ENCODE assay signal across 12 cellular contexts in genomic region chr2:179253226-179253625, GRCh38. TPM values are rescaled to one million over a fixed set of nuclear protein-coding genes. Genes with fewer than 3 reads are reported as not detected.
DNase-seq lines count a peak whose midpoint lies in the region; ATAC-seq and TF ChIP-seq lines count a peak whose summit lies in the region.
"Had no signal": no experiment of that assay in that cellular context is flagged by ENCODE, and none has a peak within 500 bp of the region (broad histone marks: within the 10 kb centered on the region; RNA-seq: fewer than 3 reads in every experiment).

No MANE protein-coding gene starts in this region.

- H3K36me3 Mint-ChIP-seq in CD4-positive, alpha-beta T cell (ENCODE audit: low read depth) = no peaks in the 10 kb centered on the region
- H3K36me3 Mint-ChIP-seq in T-helper 17 cell (ENCODE audit: low read depth) = peaks cover 3% of the 10 kb centered on the region
- H3K36me3 Mint-ChIP-seq in type B pancreatic cell = peaks cover 23% of the 10 kb centered on the region

- peak overlapping the region; percentile 14 for H3K4me3 Mint-ChIP-seq in CD4-positive, alpha-beta T cell
- H3K4me3 Mint-ChIP-seq in T-helper 17 cell = no peak overlapping the region
- no peak overlapping the region for H3K4me3 Mint-ChIP-seq in type B pancreatic cell
- H3K4me3 Mint-ChIP-seq: neural crest cell had no signal

- no peak overlapping the region for H3K27ac ChIP-seq in CD4-positive, alpha-beta T cell (ENCODE audit: low read depth, low read length)
- no peak overlapping the region for H3K27ac ChIP-seq in SK-N-SH (ENCODE audit: low read depth in 2 of 2, low read length in 1 of 2)

- no peak for DNase-seq in CD4-positive, alpha-beta T cell
- DNase-seq in T-helper 17 cell (no peak), type B pancreatic cell (ENCODE audit: extremely low spot score, unreplicated experiment) (no peak), NCI-H1694 treated with DMSO at 0.1 percent for 48 hours (lab: John Stamatoyannopoulos, UW) (no peak), SK-N-SH (no peak)
- no peak for DNase-seq in activated T-cell treated with anti-CD3 and anti-CD28 coated beads, Interleukin-2, amount 50 U/mL, for 48 hours
- DNase-seq: activated CD4-positive, alpha-beta T cell treated with anti-CD3 and anti-CD28 coated beads, Interleukin-2, amount 50 U/mL, for 4 hours; AML-193 had no signal

- no peaks in the 10 kb centered on the region for H3K27me3 ChIP-seq in CD4-positive, alpha-beta T cell (ENCODE audit: control insufficient read depth, insufficient read depth, low read length)
- H3K27me3 ChIP-seq in SK-N-SH (ENCODE audit: insufficient read depth) = no peaks in the 10 kb centered on the region

- no peak overlapping the region for H3K9ac ChIP-seq in SK-N-SH

- POLR2A ChIA-PET in CD4-positive, alpha-beta T cell (lab: Charles Lee) = interaction anchor here (0.7 kb wide), 1 partner anchor 32 kb away, joined by 3 read pairs; no protein-coding TSS in a partner anchor
- POLR2A ChIA-PET in SK-N-SH (lab: Yijun Ruan, JAX) = no interaction called here

- H3K79me2 ChIP-seq in SK-N-SH (ENCODE audit: insufficient read depth) = peaks cover 90% of the 10 kb centered on the region

- no peaks in the 10 kb centered on the region for H3K27me3 Mint-ChIP-seq in CD4-positive, alpha-beta T cell
- H3K27me3 Mint-ChIP-seq in T-helper 17 cell = no peaks in the 10 kb centered on the region
- no peaks in the 10 kb centered on the region for H3K27me3 Mint-ChIP-seq in type B pancreatic cell

- no peak for TF ChIP-seq CTCF in CD4-positive, alpha-beta T cell (IDR thresholded peaks at IDR 0.05)
- TF ChIP-seq CTCF in type B pancreatic cell (conservative IDR thresholded peaks at IDR 0.05) = no peak
- TF ChIP-seq CTCF in SK-N-SH (IDR thresholded peaks at IDR 0.05) = no peak

- H2AFZ ChIP-seq in SK-N-SH (ENCODE audit: low read depth) = no peak overlapping the region; the same call in 1 of the 2 replicates

- no peaks in the 10 kb centered on the region; a peak in 1 of 4 replicates for H3K4me1 ChIP-seq in SK-N-SH (ENCODE audit: control insufficient read depth in 1 of 2, insufficient read depth in 2 of 2, low read depth in 1 of 2, low read length in 1 of 2)

- CTCF ChIA-PET in CD4-positive, alpha-beta T cell (lab: Charles Lee) = no interaction called here
- CTCF ChIA-PET in SK-N-SH (lab: Yijun Ruan, JAX) = interaction anchor here (1.3 to 1.4 kb wide), 2 partner anchors 10 to 34 kb away, joined by 3 read pairs; no protein-coding TSS in a partner anchor

- WGBS in SK-N-SH (ENCODE audit: low lambda C conversion rate) = 89% methylated on average over 1 of the region's 1 CpG

- peak overlapping the region; percentile 5 for H3K27ac Mint-ChIP-seq in CD4-positive, alpha-beta T cell
- H3K27ac Mint-ChIP-seq in T-helper 17 cell = peak overlapping the region; percentile 55
- no peak overlapping the region for H3K27ac Mint-ChIP-seq in type B pancreatic cell

- H3K36me3 ChIP-seq in SK-N-SH (replicated peaks in 1 of 2; ENCODE audit: control insufficient read depth in 1 of 2, insufficient read depth in 2 of 2, low read length in 1 of 2) = peaks cover 0 to 4% of the 10 kb centered on the region in 2 experiments

- intact Hi-C loops in CD4-positive, alpha-beta T cell (cut with DNase I, micrococcal nuclease) = no loop called here

- H3K4me3 ChIP-seq in SK-N-SH (ENCODE audit: low read depth in 2 of 2, low read length in 1 of 2) = no peak overlapping the region
- H3K4me3 ChIP-seq: K562 had no signal

- H3K4me1 Mint-ChIP-seq in CD4-positive, alpha-beta T cell (ENCODE audit: low read depth) = peaks cover 46% of the 10 kb centered on the region
- H3K4me1 Mint-ChIP-seq in T-helper 17 cell = peaks cover 13% of the 10 kb centered on the region
- no peaks in the 10 kb centered on the region for H3K4me1 Mint-ChIP-seq in type B pancreatic cell (ENCODE audit: unreplicated experiment)

- H3K9me2 ChIP-seq in SK-N-SH = no peaks in the 10 kb centered on the region

- TF ChIP-seq EP300 in SK-N-SH (IDR thresholded peaks at IDR 0.05; ENCODE audit: borderline replicate concordance in 1 of 2, low read depth in 1 of 2, low read length in 1 of 2) = no peak

- H3K9me3 ChIP-seq in CD4-positive, alpha-beta T cell (ENCODE audit: control insufficient read depth, low read length) = no peaks in the 10 kb centered on the region
- H3K9me3 ChIP-seq in T-helper 17 cell (ENCODE audit: control insufficient read depth, low read length, poor library complexity, severe bottlenecking) = no peaks in the 10 kb centered on the region
- H3K9me3 ChIP-seq in SK-N-SH = no peaks in the 10 kb centered on the region

- no peak overlapping the region for H3K4me2 ChIP-seq in SK-N-SH

- no peak for ATAC-seq in CD4-positive, alpha-beta T cell (ENCODE audit: poor library complexity)
- ATAC-seq in GM19452 (IDR thresholded peaks at IDR 0.05; ENCODE audit: unreplicated experiment) = peak; percentile 43
- peak; percentile 71 for ATAC-seq in HG03025 (IDR thresholded peaks at IDR 0.05; ENCODE audit: low FRiP score, unreplicated experiment)
- ATAC-seq in T-helper 17 cell = no peak
- ATAC-seq: K562 had no signal

- TF ChIP-seq RAD21 in SK-N-SH (IDR thresholded peaks at IDR 0.05; ENCODE audit: low read length) = no peak

- H3F3A ChIP-seq in SK-N-SH (replicated peaks; ENCODE audit: insufficient read depth) = peaks cover 14% of the 10 kb centered on the region

- H4K20me1 ChIP-seq in SK-N-SH (ENCODE audit: insufficient read depth) = no peaks in the 10 kb centered on the region

- H3K9me3 Mint-ChIP-seq in CD4-positive, alpha-beta T cell = no peaks in the 10 kb centered on the region
- H3K9me3 Mint-ChIP-seq in type B pancreatic cell = peaks cover 8% of the 10 kb centered on the region

TF ChIP-seq in SK-N-SH, 30 proteins besides CTCF, POLR2A, EP300 and RAD21:
- TF ChIP-seq FOSL2 (IDR thresholded peaks at IDR 0.05; ENCODE audit: borderline replicate concordance, low read depth) = no peak
- TF ChIP-seq POLR2AphosphoS5 (IDR thresholded peaks at IDR 0.05; ENCODE audit: low read depth, low read length) = no peak
- no peak for TF ChIP-seq GABPA (IDR thresholded peaks at IDR 0.05; ENCODE audit: low read depth)
- TF ChIP-seq NRF1 (IDR thresholded peaks at IDR 0.05; ENCODE audit: low read depth, low read length) = no peak
- no peak for TF ChIP-seq JUND (IDR thresholded peaks at IDR 0.05)
- no peak for TF ChIP-seq TCF12 (IDR thresholded peaks at IDR 0.05)
- no peak for TF ChIP-seq ELF1 (IDR thresholded peaks at IDR 0.05)
- no peak for TF ChIP-seq SMC3 (IDR thresholded peaks at IDR 0.05; ENCODE audit: low read depth, low read length)
- TF ChIP-seq MEF2A (IDR thresholded peaks at IDR 0.05; ENCODE audit: borderline replicate concordance, low read depth) = no peak
- no peak for TF ChIP-seq USF2 (IDR thresholded peaks at IDR 0.05; ENCODE audit: borderline replicate concordance, low read depth, low read length)
- TF ChIP-seq FOXJ3 (CRISPR knock-in tag; IDR thresholded peaks at IDR 0.05) = no peak
- TF ChIP-seq SIN3A (IDR thresholded peaks at IDR 0.05; ENCODE audit: borderline replicate concordance, low read depth, low read length) = no peak
- TF ChIP-seq RCOR1 (IDR thresholded peaks at IDR 0.05; ENCODE audit: low read length) = no peak
- TF ChIP-seq CHD2 (IDR thresholded peaks at IDR 0.05; ENCODE audit: low read length, partially characterized antibody) = no peak
- no peak for TF ChIP-seq USF1 (IDR thresholded peaks at IDR 0.05; ENCODE audit: borderline replicate concordance, low read depth)
- TF ChIP-seq TEAD4 (IDR thresholded peaks at IDR 0.05; ENCODE audit: borderline replicate concordance, insufficient read depth) = no peak
- TF ChIP-seq GATA2 (CRISPR knock-in tag; IDR thresholded peaks at IDR 0.05) = no peak
- TF ChIP-seq YY1 (IDR thresholded peaks at IDR 0.05; ENCODE audit: low read depth) = no peak

RNA-seq across cellular contexts. Expression of gene SESTD1, which starts 11.4 kb away (rescaled TPM):
- total RNA-seq in CD4-positive, alpha-beta T cell = 10 to 100 TPM in 1 of 2 experiments, 1 to 10 TPM in 1; 8.7 to 10.2 TPM
- total RNA-seq in T-helper 17 cell (10 to 100 TPM; 16.1 to 16.3 TPM), type B pancreatic cell (ENCODE audit: low replicate concordance) (43.4 and 75.9 TPM in 2 replicates)
- polyA plus RNA-seq in SK-N-SH (2012; rRNA removed) = 4.6 and 5.1 TPM in 2 replicates
- 6.4 and 7.1 TPM in 2 replicates for polyA plus RNA-seq in SK-N-SH (2012; cell fraction: cytosol; rRNA removed)
- polyA plus RNA-seq in SK-N-SH (2012; cell fraction: nucleus; rRNA removed) = 8.3 and 12.1 TPM in 2 replicates

Comparison
In these comparisons a context has a peak if more than half of its experiments do, and no peak if none do; other contexts are left out.
1. ATAC-seq: peak in GM19452 (single experiment) and HG03025 (single experiment); none in CD4-positive, alpha-beta T cell (single experiment) and T-helper 17 cell (single experiment).